Comparison of ENCODE assay signal across 8 cellular contexts in the genomic region with DNA sequence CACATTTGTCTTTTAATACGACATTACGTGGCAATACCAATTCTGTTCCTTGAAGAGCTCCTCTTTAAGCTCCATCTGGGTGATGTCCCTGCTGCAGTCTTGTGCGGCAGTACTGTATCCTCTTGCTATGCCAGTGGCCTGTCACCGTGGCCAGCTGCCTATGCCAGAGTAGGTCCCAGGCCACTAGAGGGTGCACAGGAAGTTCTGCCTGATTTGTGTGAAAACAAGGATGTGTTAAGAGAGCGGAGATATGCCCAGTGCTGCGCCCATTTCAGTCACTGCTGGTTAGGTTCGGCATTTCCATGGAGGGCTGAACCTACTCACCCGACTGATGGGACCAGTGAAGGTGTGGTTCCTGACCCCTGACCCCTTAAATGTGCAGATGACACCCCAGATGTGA. TPM values are rescaled to one million over a fixed set of nuclear protein-coding genes. Genes with fewer than 3 reads are reported as not detected.
A peak's percentile ranks its signal among the peaks of the same experiment; 100 is the strongest.
DNase-seq lines count a peak whose midpoint lies in the region; ATAC-seq, FAIRE-seq and TF ChIP-seq lines count a peak whose summit lies in the region.

No MANE protein-coding gene starts in this region.

- peaks cover 9% of the 10 kb centered on the region for H3K4me1 Mint-ChIP-seq in activated CD4-positive, alpha-beta memory T cell treated with anti-CD3 and anti-CD28 coated beads for 36 hours (ENCODE audit: low read depth)

- H3K36me3 ChIP-seq in DND-41 (ENCODE audit: insufficient read depth, low read length): peaks cover 25% of the 10 kb centered on the region
- H3K36me3 ChIP-seq in Loucy (ENCODE audit: insufficient read depth, low read length): peaks cover 14% of the 10 kb centered on the region; the same call in 1 of the 2 replicates
- H3K36me3 ChIP-seq in H1 (ENCODE audit: control insufficient read depth in 2 of 4, insufficient read depth in 4 of 4, low read length in 3 of 4): no peaks in the 10 kb centered on the region; a peak in 1 of 8 replicates

- no peak overlapping the region for H3K4me2 ChIP-seq in DND-41 (ENCODE audit: insufficient read depth, low read length)
- no peak overlapping the region for H3K4me2 ChIP-seq in Loucy (ENCODE audit: low read depth, low read length, poor library complexity, severe bottlenecking)
- H3K4me2 ChIP-seq in H1 (ENCODE audit: insufficient read depth in 1 of 2, low read depth in 2 of 2, low read length in 2 of 2): no peak overlapping the region

- ATAC-seq in DND-41 (ENCODE audit: insufficient read depth, low read depth): 0 out of 3 replicates have a peak, but pooled peaks have one; percentile 37

- no peak overlapping the region for H4K91ac ChIP-seq in H1 (replicated peaks; ENCODE audit: insufficient read length, low read length)

- H3K36me3 Mint-ChIP-seq in activated CD4-positive, alpha-beta memory T cell treated with anti-CD3 and anti-CD28 coated beads for 36 hours: peaks cover 9% of the 10 kb centered on the region

- H3K4me3 ChIP-seq in DND-41 (ENCODE audit: low read depth in 1 of 2, low read length in 2 of 2): no peak overlapping the region
- H3K4me3 ChIP-seq in Loucy (ENCODE audit: low read length, poor library complexity, severe bottlenecking): no peak overlapping the region
- H3K4me3 ChIP-seq in H1 (ENCODE audit: extremely low read depth in 1 of 4, insufficient read depth in 2 of 4, low read depth in 3 of 4, low read length in 4 of 4): no peak overlapping the region

- H4K5ac ChIP-seq in H1 (ENCODE audit: insufficient read length, low read depth, low read length): no peak overlapping the region

- H3K4me1 ChIP-seq in DND-41 (ENCODE audit: insufficient read depth, low read length) (no peaks in the 10 kb centered on the region), Loucy (ENCODE audit: insufficient read depth, low read length, poor library complexity, severe bottlenecking) (peaks cover 14% of the 10 kb centered on the region), H1 (replicated peaks in 1 of 4; ENCODE audit: control insufficient read depth in 3 of 4, insufficient read depth in 4 of 4, low read length in 3 of 4) (no peaks in the 10 kb centered on the region)

- H2BK15ac ChIP-seq in H1 (ENCODE audit: low read length): no peak overlapping the region

- H2AFZ ChIP-seq in DND-41 (ENCODE audit: low read depth, low read length) (no peak overlapping the region), Loucy (ENCODE audit: low read length) (no peak overlapping the region), H1 (ENCODE audit: low read length) (no peak overlapping the region)

- H3K9me3 Mint-ChIP-seq in activated CD4-positive, alpha-beta memory T cell treated with anti-CD3 and anti-CD28 coated beads for 36 hours: no peaks in the 10 kb centered on the region

- no peak overlapping the region for H2AK5ac ChIP-seq in H1 (ENCODE audit: low read depth, low read length)

- WGBS in H1 (ENCODE audit: extremely low coverage in 1 of 2, insufficient coverage in 1 of 2, insufficient read length in 1 of 2, insufficient replicate concordance in 2 of 2, low coverage in 1 of 2, low lambda C conversion rate in 2 of 2, missing lambda C conversion rate in 1 of 2), 2 experiments: 83% methylated on average over 8 of the region's 8 CpGs; no CpG with 5 or more reads in 1 of the 2 experiments

- no peak overlapping the region for H3K27ac Mint-ChIP-seq in activated CD4-positive, alpha-beta memory T cell treated with anti-CD3 and anti-CD28 coated beads for 36 hours

- intact Hi-C loops in activated CD4-positive, alpha-beta memory T cell treated with anti-CD3 and anti-CD28 coated beads for 36 hours (cut with micrococcal nuclease): no loop called here

- TF ChIP-seq RAD21 in H1 (IDR thresholded peaks at IDR 0.05 in 1 of 2, conservative IDR thresholded peaks at IDR 0.05 in 1 of 2; ENCODE audit: low read depth in 2 of 2, low read length in 2 of 2): peak; percentile 54 to 68

- no peak overlapping the region for H3K23ac ChIP-seq in H1 (ENCODE audit: insufficient read length)

- H4K20me1 ChIP-seq in DND-41 (ENCODE audit: insufficient read depth, low read length) (peaks cover 10% of the 10 kb centered on the region), Loucy (ENCODE audit: insufficient read depth, low read length, poor library complexity, severe bottlenecking) (no peaks in the 10 kb centered on the region), H1 (replicated peaks in 1 of 2; ENCODE audit: control insufficient read depth in 1 of 2, insufficient read depth in 2 of 2, low read length in 2 of 2) (peaks cover 0 to 2% of the 10 kb centered on the region in 2 experiments)

- H3K56ac ChIP-seq in H1 (replicated peaks; ENCODE audit: insufficient read length, low read depth, low read length): no peak overlapping the region

- FAIRE-seq in H1 (lab: Jason Lieb, UNC): no peak
- no peak for FAIRE-seq in GM12892 (lab: Jason Lieb, UNC)

- H3K9me3 ChIP-seq in DND-41 (ENCODE audit: insufficient read depth, low read length, severe bottlenecking) (no peaks in the 10 kb centered on the region), Loucy (ENCODE audit: insufficient read depth, low read depth, low read length) (no peaks in the 10 kb centered on the region), H1 (ENCODE audit: insufficient read depth in 2 of 2, low read depth in 1 of 2, low read length in 1 of 2) (no peaks in the 10 kb centered on the region)

- H2BK12ac ChIP-seq in H1 (ENCODE audit: low read depth, low read length): no peak overlapping the region

- no peak overlapping the region for H4K8ac ChIP-seq in H1 (ENCODE audit: extremely low read depth, insufficient read depth, low read length)

- H2BK20ac ChIP-seq in H1 (ENCODE audit: low read length): no peak overlapping the region

- no peaks in the 10 kb centered on the region for H3K27me3 ChIP-seq in DND-41 (ENCODE audit: insufficient read depth, low read length, poor library complexity)
- H3K27me3 ChIP-seq in Loucy (ENCODE audit: insufficient read depth, low read length, poor library complexity, severe bottlenecking): no peaks in the 10 kb centered on the region
- H3K27me3 ChIP-seq in H1 (replicated peaks in 1 of 4; ENCODE audit: control insufficient read depth in 3 of 4, extremely low read depth in 1 of 4, insufficient read depth in 3 of 4, low read length in 3 of 4): no peaks in the 10 kb centered on the region

- H2BK120ac ChIP-seq in H1 (replicated peaks; ENCODE audit: low read depth, low read length): no peak overlapping the region

- H3K9ac ChIP-seq in DND-41 (ENCODE audit: low read depth, low read length) (no peak overlapping the region), Loucy (ENCODE audit: low read depth, low read length, poor library complexity, severe bottlenecking) (no peak overlapping the region), H1 (replicated peaks in 1 of 4; ENCODE audit: extremely low read depth in 1 of 4, low read depth in 3 of 4, low read length in 3 of 4) (no peak overlapping the region)

- H3K79me1 ChIP-seq in H1 (ENCODE audit: low read depth, low read length): peaks cover 3% of the 10 kb centered on the region; the same call in 1 of the 2 replicates

- peak overlapping the region; percentile 35; the same call in 1 of the 2 replicates for H2BK5ac ChIP-seq in H1 (ENCODE audit: low read depth, low read length)

- TF ChIP-seq CTCF in DND-41 (IDR thresholded peaks at IDR 0.05; ENCODE audit: borderline replicate concordance, extremely low read depth, low read length, poor library complexity, severe bottlenecking): peak; percentile 47
- peak; percentile 61 for TF ChIP-seq CTCF in Loucy (conservative IDR thresholded peaks at IDR 0.05; ENCODE audit: low read length)
- TF ChIP-seq CTCF in H1 (IDR thresholded peaks at IDR 0.05; ENCODE audit: control extremely low read depth in 1 of 3, insufficient read depth in 1 of 3, low read depth in 1 of 3, low read length in 3 of 3): peak; percentile 59 to 75 (median 68)

- no peaks in the 10 kb centered on the region for H3K23me2 ChIP-seq in H1 (ENCODE audit: low read depth, low read length)

- H3K27ac ChIP-seq in DND-41 (ENCODE audit: low read length) (no peak overlapping the region), H1 (ENCODE audit: low read depth, low read length) (no peak overlapping the region)

- no peaks in the 10 kb centered on the region for H3K27me3 Mint-ChIP-seq in activated CD4-positive, alpha-beta memory T cell treated with anti-CD3 and anti-CD28 coated beads for 36 hours

- TF ChIP-seq POLR2A in H1 (IDR thresholded peaks at IDR 0.05; ENCODE audit: control extremely low read depth in 1 of 2, low read depth in 2 of 2, low read length in 2 of 2) (no peak), GM12892 (IDR thresholded peaks at IDR 0.05; ENCODE audit: low read depth, low read length) (no peak)

- no peak overlapping the region for H3K4ac ChIP-seq in H1 (replicated peaks; ENCODE audit: insufficient read length, low read depth, low read length)

- H3K79me2 ChIP-seq in DND-41 (ENCODE audit: insufficient read depth, low read length) (peaks cover 46% of the 10 kb centered on the region), Loucy (ENCODE audit: insufficient read depth, low read length) (peaks cover 20% of the 10 kb centered on the region; the same call in 1 of the 2 replicates), H1 (ENCODE audit: control insufficient read depth in 1 of 2, insufficient read depth in 2 of 2, low read length in 2 of 2) (peaks cover 0 to 6% of the 10 kb centered on the region in 2 experiments; a peak in 1 of 4 replicates)

- no peak overlapping the region for H3K18ac ChIP-seq in H1 (ENCODE audit: extremely low read depth, low read length)

- no peak overlapping the region for H3K4me3 Mint-ChIP-seq in activated CD4-positive, alpha-beta memory T cell treated with anti-CD3 and anti-CD28 coated beads for 36 hours

- DNase-seq in DND-41 (peak; percentile 16), H1 (ENCODE audit: low read depth in 1 of 2, low spot score in 2 of 2) (no peak), occipital lobe (lab: John Stamatoyannopoulos, UW) (peak; percentile 37), NCI-H1092 treated with DMSO at 0.1 percent for 48 hours (lab: John Stamatoyannopoulos, UW) (no peak), GM12892 (ENCODE audit: insufficient read length) (no peak), NCI-H1436 treated with DMSO at 0.1 percent for 48 hours (lab: John Stamatoyannopoulos, UW) (no peak)
- DNase-seq in activated CD4-positive, alpha-beta memory T cell treated with anti-CD3 and anti-CD28 coated beads for 36 hours: no peak

- no peaks in the 10 kb centered on the region for H3K9me2 ChIP-seq in Loucy (replicated peaks; ENCODE audit: low read depth, low read length)

- no peak for TF ChIP-seq EP300 in H1 (IDR thresholded peaks at IDR 0.05; ENCODE audit: borderline replicate concordance in 1 of 2, low read depth in 2 of 2, low read length in 2 of 2)

- 0 out of 2 replicates have a peak, but pooled peaks cover 5% of the 10 kb centered on the region for H3F3A ChIP-seq in Loucy (ENCODE audit: low read depth)

- H3K14ac ChIP-seq in H1 (ENCODE audit: insufficient read length): no peak overlapping the region

- CTCF ChIA-PET in H1 (lab: Charles Lee; ENCODE audit: partially characterized antibody): interaction anchor here (0.5 to 1.8 kb wide), 8 partner anchors 9 to 90 kb away, joined by 3 to 8 read pairs (median 4); no protein-coding TSS in a partner anchor
- CTCF ChIA-PET in activated CD4-positive, alpha-beta memory T cell treated with anti-CD3 and anti-CD28 coated beads for 36 hours (lab: Charles Lee): interaction anchor here (0.9 to 1.2 kb wide), 2 partner anchors 11 to 84 kb away, joined by 3 read pairs; no protein-coding TSS in a partner anchor

- POLR2A ChIA-PET in H1 (lab: Charles Lee; ENCODE audit: partially characterized antibody): interaction anchor here (0.9 to 1.6 kb wide), 2 partner anchors 9 to 26 kb away, joined by 3 to 4 read pairs; no protein-coding TSS in a partner anchor
- POLR2A ChIA-PET in activated CD4-positive, alpha-beta memory T cell treated with anti-CD3 and anti-CD28 coated beads for 36 hours (lab: Charles Lee): no interaction called here

RNA-seq across cellular contexts. Expression of a gene that starts 25.2 kb away (rescaled TPM):
- 10.1 and 12.3 TPM in 2 replicates for total RNA-seq in H1 (2021; fragmentation: NEBNext Ultra II Directional; extraction: Animal tissue kit (Norgen Biotek cat#: 25700))
- 8.1 and 10.3 TPM in 2 replicates for polyA plus RNA-seq in H1 (2011; rRNA removed)
- polyA plus RNA-seq in H1 (2011; cell fraction: cytosol; rRNA removed): 9.3 TPM
- polyA plus RNA-seq in H1 (2011; cell fraction: nucleus; rRNA removed): 8.9 TPM
- polyA plus RNA-seq in H1 (2012, experiment 1 of 2): 9.4 to 10.4 TPM (median 9.8 TPM) in 4 replicates
- 1.9 TPM for polyA plus RNA-seq in H1 (2012, experiment 2 of 2)
- 8.3 TPM for polyA plus RNA-seq in H1 (2013, experiment 1 of 2)
- 9.6 TPM for polyA plus RNA-seq in H1 (2013, experiment 2 of 2)
- 29.8 and 33.9 TPM in 2 replicates for polyA minus RNA-seq in H1 (2011; rRNA and poly(A)+ RNA removed)
- polyA minus RNA-seq in H1 (2011; cell fraction: cytosol; rRNA and poly(A)+ RNA removed): 12.6 TPM
- polyA minus RNA-seq in H1 (2011; cell fraction: nucleus; rRNA and poly(A)+ RNA removed): 6.4 TPM
- 26.8 TPM for total RNA-seq in occipital lobe
- 17.3 TPM for polyA plus RNA-seq in GM12892 (2012; ENCODE audit: missing spikeins)
- total RNA-seq in activated CD4-positive, alpha-beta memory T cell treated with anti-CD3 and anti-CD28 coated beads for 36 hours: 10 to 100 TPM; 17.8 to 22.7 TPM

RNA-seq across cellular contexts. Expression of a gene that starts 26.8 kb away (rescaled TPM):
- 77.4 and 81.7 TPM in 2 replicates for total RNA-seq in H1 (2021; fragmentation: NEBNext Ultra II Directional; extraction: Animal tissue kit (Norgen Biotek cat#: 25700))
- 30.3 and 38.5 TPM in 2 replicates for polyA plus RNA-seq in H1 (2011; rRNA removed)
- 41.3 TPM for polyA plus RNA-seq in H1 (2011; cell fraction: cytosol; rRNA removed)
- 20.3 TPM for polyA plus RNA-seq in H1 (2011; cell fraction: nucleus; rRNA removed)
- polyA plus RNA-seq in H1 (2012, experiment 1 of 2): 42.1 to 54.4 TPM (median 45.9 TPM) in 4 replicates
- 14.2 TPM for polyA plus RNA-seq in H1 (2012, experiment 2 of 2)
- 70.7 TPM for polyA plus RNA-seq in H1 (2013, experiment 1 of 2)
- polyA plus RNA-seq in H1 (2013, experiment 2 of 2): 77.5 TPM
- polyA minus RNA-seq in H1 (2011; rRNA and poly(A)+ RNA removed): 30.2 and 31.6 TPM in 2 replicates
- polyA minus RNA-seq in H1 (2011; cell fraction: cytosol; rRNA and poly(A)+ RNA removed): 44.5 TPM
- polyA minus RNA-seq in H1 (2011; cell fraction: nucleus; rRNA and poly(A)+ RNA removed): 48.6 TPM
- 47.6 TPM for total RNA-seq in occipital lobe
- 43.0 TPM for polyA plus RNA-seq in GM12892 (2012; ENCODE audit: missing spikeins)
- 10 to 100 TPM; 70.5 TPM for total RNA-seq in activated CD4-positive, alpha-beta memory T cell treated with anti-CD3 and anti-CD28 coated beads for 36 hours

Comparison
In these comparisons a context has a peak if more than half of its experiments do, and no peak if none do; other contexts are left out.
1. DNase-seq: peak in DND-41 (single experiment) and occipital lobe (single experiment); none in H1 (0 of 2), NCI-H1092 treated with DMSO at 0.1 percent for 48 hours (single experiment), GM12892 (single experiment), activated CD4-positive, alpha-beta memory T cell treated with anti-CD3 and anti-CD28 coated beads for 36 hours (single experiment) and NCI-H1436 treated with DMSO at 0.1 percent for 48 hours (single experiment).
2. Peak in every context shown above with its lines, with median percentiles within 50 percentile points of each other: CTCF ChIP-seq.